Comparison of ENCODE assay signal across 12 cellular contexts in genomic region chr7:153190452-153190851, GRCh38.
DNase-seq lines count a peak whose midpoint lies in the region; ATAC-seq, FAIRE-seq and TF ChIP-seq lines count a peak whose summit lies in the region.
"Had no signal": no experiment of that assay in that cellular context is flagged by ENCODE, and none has a peak within 500 bp of the region (broad histone marks: within the 10 kb centered on the region; RNA-seq: fewer than 3 reads in every experiment).

No MANE protein-coding gene starts in this region.

- POLR2A ChIA-PET in CD8-positive, alpha-beta memory T cell (lab: Charles Lee): no interaction called here

- peak; percentile 58 for ATAC-seq in GM18505 (IDR thresholded peaks at IDR 0.05; ENCODE audit: unreplicated experiment)
- ATAC-seq: gastroesophageal sphincter had no signal

- H3K9me3 Mint-ChIP-seq in CD8-positive, alpha-beta memory T cell: peaks cover 4 to 5% (median 5%) of the 10 kb centered on the region in 5 donors

- H3K9me3 ChIP-seq in CD8-positive, alpha-beta memory T cell (ENCODE audit: low read length): no peaks in the 10 kb centered on the region
- H3K9me3 ChIP-seq: gastroesophageal sphincter had no signal

- H3K27ac ChIP-seq in CD8-positive, alpha-beta memory T cell (ENCODE audit: low read depth, low read length): no peak overlapping the region
- H3K27ac ChIP-seq: gastroesophageal sphincter, SJSA1 had no signal

- TF ChIP-seq POLR2A in GM18505 (IDR thresholded peaks at IDR 0.05; ENCODE audit: borderline replicate concordance, extremely low read depth, insufficient read depth, insufficient read length) (no peak), H54 (IDR thresholded peaks at IDR 0.05; ENCODE audit: low read depth, low read length) (no peak), NB4 (IDR thresholded peaks at IDR 0.05; ENCODE audit: extremely low read depth, insufficient read length) (no peak)

- peaks cover 0 to 3% of the 10 kb centered on the region in 2 donors for H3K27me3 Mint-ChIP-seq in CD8-positive, alpha-beta memory T cell

- DNase-seq in H54 (ENCODE audit: insufficient read length, low spot score) (peak; percentile 19), NB4 (ENCODE audit: low read depth) (peak; percentile 40), islet precursor cell (peak; percentile 68), OCI-M2 (lab: John Stamatoyannopoulos, UW; ENCODE audit: unreplicated experiment) (no peak), D721Med (ENCODE audit: insufficient read length, low spot score) (no peak), CD1c-positive myeloid dendritic cell (ENCODE audit: extremely low spot score) (no peak)
- DNase-seq in CD8-positive, alpha-beta memory T cell: no peak
- DNase-seq: central memory CD4-positive, alpha-beta T cell; GOT3 had no signal

- H3K4me3 Mint-ChIP-seq in CD8-positive, alpha-beta memory T cell: no peak overlapping the region

- H3K27me3 ChIP-seq in CD8-positive, alpha-beta memory T cell (ENCODE audit: insufficient read depth, low read length, poor library complexity, severe bottlenecking): no peaks in the 10 kb centered on the region
- H3K27me3 ChIP-seq: gastroesophageal sphincter, SJSA1 had no signal

- H3K36me3 ChIP-seq in CD8-positive, alpha-beta memory T cell (ENCODE audit: insufficient read depth, low read length): no peaks in the 10 kb centered on the region
- H3K36me3 ChIP-seq: gastroesophageal sphincter, SJSA1 had no signal

- no peak overlapping the region for H3K27ac Mint-ChIP-seq in CD8-positive, alpha-beta memory T cell

- H3K36me3 Mint-ChIP-seq in CD8-positive, alpha-beta memory T cell: no peaks in the 10 kb centered on the region

- H3K4me1 Mint-ChIP-seq in CD8-positive, alpha-beta memory T cell: no peaks in the 10 kb centered on the region

- TF ChIP-seq CTCF in NB4 (IDR thresholded peaks at IDR 0.05; ENCODE audit: low read depth, low read length) (no peak), D721Med (IDR thresholded peaks at IDR 0.05; ENCODE audit: insufficient read depth, missing control alignments) (no peak)

- FAIRE-seq in H54 (lab: Jason Lieb, UNC) (peak; percentile 43), D721Med (lab: Jason Lieb, UNC) (no peak)

- CTCF ChIA-PET in CD8-positive, alpha-beta memory T cell (lab: Charles Lee): no interaction called here

- H3K4me3 ChIP-seq in NB4 (ENCODE audit: low read depth, low read length): no peak overlapping the region
- H3K4me3 ChIP-seq in CD8-positive, alpha-beta memory T cell (ENCODE audit: low read length): no peak overlapping the region
- H3K4me3 ChIP-seq: gastroesophageal sphincter, SJSA1 had no signal

- no peaks in the 10 kb centered on the region for H3K4me1 ChIP-seq in CD8-positive, alpha-beta memory T cell (ENCODE audit: insufficient read depth, low read length)
- H3K4me1 ChIP-seq: SJSA1 had no signal

Comparison
In these comparisons a context has a peak if more than half of its experiments do, and no peak if none do; other contexts are left out.
1. DNase-seq: peak in H54 (single experiment), NB4 (single experiment) and islet precursor cell (single experiment); none in OCI-M2 (single experiment), D721Med (single experiment), CD1c-positive myeloid dendritic cell (single experiment) and CD8-positive, alpha-beta memory T cell (0 of 5).